In genomic region chr3:124963755-124964154, GRCh38 we compare ENCODE assay signal across 21 cellular contexts. TPM values are rescaled to one million over a fixed set of nuclear protein-coding genes. Genes with fewer than 3 reads are reported as not detected.
"Had no signal": no experiment of that assay in that cellular context is flagged by ENCODE, and none has a peak within 500 bp of the region (broad histone marks: within the 10 kb centered on the region; RNA-seq: fewer than 3 reads in every experiment).

No MANE protein-coding gene starts in this region.

- H3K36me3 Mint-ChIP-seq: memory B cell had no signal

- DNase-seq: activated CD4-positive, alpha-beta T cell treated with anti-CD3 and anti-CD28 coated beads, Interleukin-2, amount 50 U/mL, for 1 hour; activated CD4-positive, CD25-positive, alpha-beta regulatory T cell treated with anti-CD3 and anti-CD28 coated beads, Interleukin-2, amount 50 U/mL, for 72 hours; activated CD8-positive, alpha-beta memory T cell treated with anti-CD3 and anti-CD28 coated beads, Interleukin-2, amount 50 U/mL, for 4 hours; activated effector memory CD4-positive, alpha-beta T cell treated with Interleukin-2 at 50 U/mL for 16 hours; activated naive CD4-positive, alpha-beta T cell treated with anti-CD3 and anti-CD28 coated beads, Interleukin-2, amount 10 ng/mL, durations not matched to agents 7 days and 5 days; activated T-cell treated with anti-CD3 and anti-CD28 coated beads, Interleukin-2, amount 50 U/mL, for 4 hours; aorta; effector memory CD4-positive, alpha-beta T cell; foreskin keratinocyte; glutamatergic neuron; kidney; naive thymus-derived CD8-positive, alpha-beta T cell; ovary; sigmoid colon; stimulated activated CD8-positive, alpha-beta memory T cell treated with anti-CD3 and anti-CD28 coated beads, Interleukin-4, amount 100 ng/mL, for 48 hours; SW 1271; T-helper 2 cell; trophoblast cell had no signal

- H3K4me1 Mint-ChIP-seq: activated naive CD4-positive, alpha-beta T cell treated with anti-CD3 and anti-CD28 coated beads, Interleukin-2, amount 10 ng/mL, durations not matched to agents 7 days and 5 days; memory B cell had no signal

- ATAC-seq: foreskin keratinocyte; naive thymus-derived CD8-positive, alpha-beta T cell had no signal

- H3K4me3 ChIP-seq: ovary, sigmoid colon, suprapubic skin had no signal

- H3K27me3 Mint-ChIP-seq: memory B cell; naive thymus-derived CD8-positive, alpha-beta T cell; stimulated activated naive CD8-positive, alpha-beta T cell treated with anti-CD3 and anti-CD28 coated beads, Interleukin-15, Interleukin-2, amounts not matched to agents 100 ng/mL and 50 ng/mL, for 24 hours had no signal

- H3K9me3 Mint-ChIP-seq: activated naive CD4-positive, alpha-beta T cell treated with anti-CD3 and anti-CD28 coated beads, Interleukin-2, amount 10 ng/mL, durations not matched to agents 7 days and 5 days; activated T-cell treated with anti-CD3 and anti-CD28 coated beads, Interleukin-2, amount 50 U/mL, for 4 hours; memory B cell; naive thymus-derived CD8-positive, alpha-beta T cell; stimulated activated naive CD8-positive, alpha-beta T cell treated with anti-CD3 and anti-CD28 coated beads, Interleukin-15, Interleukin-2, amounts not matched to agents 100 ng/mL and 50 ng/mL, for 24 hours had no signal

- H3K4me3 Mint-ChIP-seq: activated naive CD4-positive, alpha-beta T cell treated with anti-CD3 and anti-CD28 coated beads, Interleukin-2, amount 10 ng/mL, durations not matched to agents 7 days and 5 days; activated T-cell treated with anti-CD3 and anti-CD28 coated beads, Interleukin-2, amount 50 U/mL, for 4 hours; memory B cell; naive thymus-derived CD8-positive, alpha-beta T cell; stimulated activated naive CD8-positive, alpha-beta T cell treated with anti-CD3 and anti-CD28 coated beads, Interleukin-15, Interleukin-2, amounts not matched to agents 100 ng/mL and 50 ng/mL, for 24 hours had no signal

- H3K27ac Mint-ChIP-seq: activated naive CD4-positive, alpha-beta T cell treated with anti-CD3 and anti-CD28 coated beads, Interleukin-2, amount 10 ng/mL, durations not matched to agents 7 days and 5 days; memory B cell; stimulated activated naive CD8-positive, alpha-beta T cell treated with anti-CD3 and anti-CD28 coated beads, Interleukin-15, Interleukin-2, amounts not matched to agents 100 ng/mL and 50 ng/mL, for 24 hours had no signal

RNA-seq across cellular contexts. Expression of gene MUC13, which starts 29.2 kb away (rescaled TPM):
- total RNA-seq: foreskin keratinocyte; naive thymus-derived CD8-positive, alpha-beta T cell had no signal
